23 cellular contexts compared by ENCODE assay signal in genomic region chr21:29547998-29548397, GRCh38.
"Had no signal": no experiment of that assay in that cellular context is flagged by ENCODE, and none has a peak within 500 bp of the region (broad histone marks: within the 10 kb centered on the region; RNA-seq: fewer than 3 reads in every experiment).

No MANE protein-coding gene starts in this region.

- H3K36me3 ChIP-seq: colonic mucosa, esophagus squamous epithelium, gastrocnemius medialis, heart right ventricle, left ventricle myocardium inferior, lower lobe of right lung had no signal

- H3K27ac ChIP-seq: colonic mucosa, epithelial cell of prostate, esophagus squamous epithelium, gastrocnemius medialis, heart right ventricle, left ventricle myocardium inferior, lower lobe of right lung had no signal

- H3K9me3 Mint-ChIP-seq: dendritic cell treated with granulocyte-macrophage colony-stimulating factor and Interleukin-4, amounts not matched to agents 40 ng/mL and 50 ng/mL, for 4 days; mesothelial cell of epicardium had no signal

- H3K27me3 Mint-ChIP-seq: dendritic cell treated with granulocyte-macrophage colony-stimulating factor and Interleukin-4, amounts not matched to agents 40 ng/mL and 50 ng/mL, for 4 days had no signal

- H3K4me3 ChIP-seq: colonic mucosa, esophagus squamous epithelium, gastrocnemius medialis, heart right ventricle, left ventricle myocardium inferior, lower lobe of right lung, mucosa of descending colon had no signal

- H3K4me3 Mint-ChIP-seq: dendritic cell treated with granulocyte-macrophage colony-stimulating factor and Interleukin-4, amounts not matched to agents 40 ng/mL and 50 ng/mL, for 4 days; mesothelial cell of epicardium had no signal

- DNase-seq: cerebellar nuclear complex; colonic mucosa; cortex of kidney; effector CD4-positive, alpha-beta T cell; effector memory CD4-positive, alpha-beta T cell; erythroblast; esophagus squamous epithelium; foreskin fibroblast; foreskin melanocyte; gastrocnemius medialis; glutamatergic neuron; head of caudate nucleus; heart right ventricle; hippocampal formation; left cardiac atrium; left ventricle myocardium inferior; lower lobe of right lung; mesenchymal stem cell; mucosa of descending colon had no signal

- H3K27me3 ChIP-seq: colonic mucosa, esophagus squamous epithelium, gastrocnemius medialis, heart right ventricle had no signal

- H3K27ac Mint-ChIP-seq: dendritic cell treated with granulocyte-macrophage colony-stimulating factor and Interleukin-4, amounts not matched to agents 40 ng/mL and 50 ng/mL, for 4 days; mesothelial cell of epicardium had no signal

- H3K36me3 Mint-ChIP-seq: mesothelial cell of epicardium had no signal

- H3K4me1 ChIP-seq: colonic mucosa, gastrocnemius medialis, heart right ventricle, left ventricle myocardium inferior, lower lobe of right lung had no signal

- H3K4me1 Mint-ChIP-seq: mesothelial cell of epicardium had no signal

- ATAC-seq: esophagus mucosa, gastrocnemius medialis, heart right ventricle, left cardiac atrium, lower lobe of right lung, mucosa of descending colon had no signal

- H3K9me3 ChIP-seq: colonic mucosa, esophagus squamous epithelium, gastrocnemius medialis, heart right ventricle, left ventricle myocardium inferior, lower lobe of right lung, mucosa of descending colon had no signal
